ENCODE assay signal across 16 cellular contexts in genomic region chr12:104859144-104859543, GRCh38.
DNase-seq lines count a peak whose midpoint lies in the region; ATAC-seq and TF ChIP-seq lines count a peak whose summit lies in the region.
"Had no signal": no experiment of that assay in that cellular context is flagged by ENCODE, and none has a peak within 500 bp of the region (broad histone marks: within the 10 kb centered on the region; RNA-seq: fewer than 3 reads in every experiment).

No MANE protein-coding gene starts in this region.

- no peak overlapping the region for H2BK15ac ChIP-seq in mesendoderm (replicated peaks; ENCODE audit: low read depth)

- H3K4me1 ChIP-seq in SK-N-SH (ENCODE audit: control insufficient read depth in 1 of 2, insufficient read depth in 2 of 2, low read depth in 1 of 2, low read length in 1 of 2) (peaks cover 0 to 21% of the 10 kb centered on the region in 2 experiments; a peak in 1 of 4 replicates), gastrocnemius medialis (peaks cover 0 to 5% of the 10 kb centered on the region in 2 donors), mesendoderm (ENCODE audit: control insufficient read depth, low read depth, low read length) (no peaks in the 10 kb centered on the region)
- H3K4me1 ChIP-seq: sigmoid colon had no signal

- CTCF ChIA-PET in SK-N-SH (lab: Yijun Ruan, JAX): interaction anchor here (1.2 to 1.4 kb wide), 2 partner anchors 18 to 477 kb away, joined by 3 to 7 read pairs; no protein-coding TSS in a partner anchor

- peaks cover 19% of the 10 kb centered on the region for H3F3A ChIP-seq in SK-N-SH (replicated peaks; ENCODE audit: insufficient read depth)

- H3K36me3 ChIP-seq in SK-N-SH (replicated peaks in 1 of 2; ENCODE audit: control insufficient read depth in 1 of 2, insufficient read depth in 2 of 2, low read length in 1 of 2) (no peaks in the 10 kb centered on the region), gastrocnemius medialis (no peaks in the 10 kb centered on the region), mesendoderm (ENCODE audit: control insufficient read depth, insufficient read depth, low read length) (no peaks in the 10 kb centered on the region)
- H3K36me3 ChIP-seq: sigmoid colon had no signal

- WGBS in SK-N-SH (ENCODE audit: low lambda C conversion rate): 46% methylated on average over 1 of the region's 1 CpG
- WGBS in mesendoderm (ENCODE audit: extremely low coverage, insufficient coverage, low lambda C conversion rate): no CpG with 5 or more reads among the region's 1 CpG

- in situ Hi-C loops in gastrocnemius medialis (cut with MboI; ENCODE audit: low sequenced_read_pairs in 4 of 4): no loop called here

- H3K9me3 ChIP-seq in SK-N-SH: no peaks in the 10 kb centered on the region
- H3K9me3 ChIP-seq in gastrocnemius medialis: no peaks in the 10 kb centered on the region
- H3K9me3 ChIP-seq: sigmoid colon had no signal

- POLR2A ChIA-PET in SK-N-SH (lab: Yijun Ruan, JAX): no interaction called here

- H4K20me1 ChIP-seq in SK-N-SH (ENCODE audit: insufficient read depth): no peaks in the 10 kb centered on the region

- H3K23ac ChIP-seq in mesendoderm (ENCODE audit: low read length): no peak overlapping the region

- H3K9ac ChIP-seq in SK-N-SH (peak overlapping the region; percentile 13; the same call in 1 of the 2 replicates), mesendoderm (ENCODE audit: low read length) (no peak overlapping the region)

- H3K4me3 ChIP-seq in SK-N-SH (ENCODE audit: low read depth in 2 of 2, low read length in 1 of 2) (no peak overlapping the region), fibroblast of mammary gland (ENCODE audit: control insufficient read depth, low read depth, low read length) (no peak overlapping the region), gastrocnemius medialis (no peak overlapping the region), mesendoderm (ENCODE audit: low read length) (no peak overlapping the region)
- H3K4me3 ChIP-seq: sigmoid colon had no signal

- no peak overlapping the region for H2AK5ac ChIP-seq in mesendoderm (ENCODE audit: low read length)

- TF ChIP-seq CTCF in SK-N-SH (IDR thresholded peaks at IDR 0.05): no peak
- TF ChIP-seq CTCF in fibroblast of mammary gland (conservative IDR thresholded peaks at IDR 0.05; ENCODE audit: control insufficient read depth, insufficient read depth, low read depth, low read length): no peak
- TF ChIP-seq CTCF in gastrocnemius medialis (IDR thresholded peaks at IDR 0.05 in 4 of 5, conservative IDR thresholded peaks at IDR 0.05 in 1 of 5): no peak

- TF ChIP-seq EP300 in SK-N-SH (IDR thresholded peaks at IDR 0.05; ENCODE audit: borderline replicate concordance in 1 of 2, low read depth in 1 of 2, low read length in 1 of 2): peak in 1 of 2 experiments; percentile 66; a peak in 1 of 4 replicates

- no peak overlapping the region for H3K18ac ChIP-seq in mesendoderm (ENCODE audit: low read length)

- intact Hi-C loops in gastrocnemius medialis (cut with DNase I; ENCODE audit: low total_unique reads): loop anchor here (5.0 kb wide), 2 partner anchors 67 to 572 kb away; no protein-coding TSS in a partner anchor

- peak overlapping the region; percentile 37; the same call in 1 of the 2 replicates for H3K4me2 ChIP-seq in SK-N-SH
- no peak overlapping the region for H3K4me2 ChIP-seq in mesendoderm (ENCODE audit: low read length)

- DNase-seq in GM03348 (ENCODE audit: low spot score) (peak; percentile 16), SK-N-SH (no peak), fibroblast of mammary gland (ENCODE audit: low read depth) (peak; percentile 77), gastrocnemius medialis (no peak), KG1 (lab: John Stamatoyannopoulos, UW) (no peak), mesendoderm (no peak)
- DNase-seq in stimulated activated CD4-positive, alpha-beta T cell treated with anti-CD3 and anti-CD28 coated beads, Interleukin-4, amount 100 ng/mL, for 24 hours: no peak
- DNase-seq: activated CD8-positive, alpha-beta T cell treated with anti-CD3 and anti-CD28 coated beads, Interleukin-2, amount 10 ng/mL, durations not matched to agents 7 days and 5 days; activated naive CD8-positive, alpha-beta T cell treated with anti-CD3 and anti-CD28 coated beads, Interleukin-2, amount 10 ng/mL, durations not matched to agents 7 days and 5 days; C1 segment of cervical spinal cord; endodermal cell; immature natural killer cell; NCI-H1092 treated with DMSO at 0.1 percent for 48 hours; NCI-H748 treated with DMSO at 0.1 percent for 48 hours; sigmoid colon had no signal

- H3K79me1 ChIP-seq in mesendoderm (ENCODE audit: low read length): no peaks in the 10 kb centered on the region

- H3K9me2 ChIP-seq in SK-N-SH: no peaks in the 10 kb centered on the region

- H3K79me2 ChIP-seq in SK-N-SH (ENCODE audit: insufficient read depth) (no peaks in the 10 kb centered on the region), mesendoderm (ENCODE audit: control insufficient read depth, insufficient read depth, low read length) (no peaks in the 10 kb centered on the region)

- no peak overlapping the region for H3K4ac ChIP-seq in mesendoderm (ENCODE audit: low read depth, low read length)

- H3K56ac ChIP-seq in mesendoderm (ENCODE audit: low read length): no peak overlapping the region

- H2AFZ ChIP-seq in SK-N-SH (ENCODE audit: low read depth): 0 out of 2 replicates have a peak overlapping the region, but pooled peaks have one; percentile 44

- no peak for TF ChIP-seq POLR2A in gastrocnemius medialis (IDR thresholded peaks at IDR 0.05)

- no peak overlapping the region for H4K8ac ChIP-seq in mesendoderm (ENCODE audit: low read depth, low read length)

- H4K5ac ChIP-seq in mesendoderm (ENCODE audit: low read length): no peak overlapping the region

- TF ChIP-seq RAD21 in SK-N-SH (IDR thresholded peaks at IDR 0.05; ENCODE audit: low read length): no peak

- no peaks in the 10 kb centered on the region for H3K27me3 ChIP-seq in SK-N-SH (ENCODE audit: insufficient read depth)
- no peaks in the 10 kb centered on the region for H3K27me3 ChIP-seq in gastrocnemius medialis
- H3K27me3 ChIP-seq in mesendoderm (ENCODE audit: insufficient read depth, low read length, poor library complexity): no peaks in the 10 kb centered on the region
- H3K27me3 ChIP-seq: sigmoid colon had no signal

- H3K27ac ChIP-seq in SK-N-SH (ENCODE audit: low read depth in 2 of 2, low read length in 1 of 2) (peak overlapping the region in 1 of 2 experiments; percentile 85; a peak in 2 of 4 replicates), gastrocnemius medialis (peak overlapping the region; percentile 52 to 65 (median 58)), mesendoderm (ENCODE audit: low read depth, low read length) (no peak overlapping the region)
- H3K27ac ChIP-seq: sigmoid colon, VCaP had no signal

- peak; percentile 93 to 96 for ATAC-seq in gastrocnemius medialis
- ATAC-seq: activated CD8-positive, alpha-beta T cell treated with anti-CD3 and anti-CD28 coated beads, Interleukin-2, amount 10 ng/mL, durations not matched to agents 7 days and 5 days had no signal

- no peak overlapping the region for H2BK5ac ChIP-seq in mesendoderm (ENCODE audit: low read length)

- H2BK120ac ChIP-seq in mesendoderm (ENCODE audit: low read depth, low read length): no peak overlapping the region

TF ChIP-seq in SK-N-SH, 30 proteins besides CTCF, POLR2A, EP300 and RAD21 (continues in another document):
- no peak for TF ChIP-seq TAF1 (IDR thresholded peaks at IDR 0.05; ENCODE audit: borderline replicate concordance, low read depth, low read length)
- no peak for TF ChIP-seq EZH2phosphoT487 (IDR thresholded peaks at IDR 0.05; ENCODE audit: borderline replicate concordance, low read depth)
- peak; percentile 31; the same call in 1 of the 2 replicates for TF ChIP-seq JUND (IDR thresholded peaks at IDR 0.05)
- TF ChIP-seq RCOR1 (IDR thresholded peaks at IDR 0.05; ENCODE audit: low read length): no peak
- TF ChIP-seq MXI1 (IDR thresholded peaks at IDR 0.05; ENCODE audit: low read depth, low read length): no peak
- TF ChIP-seq POLR2AphosphoS5 (IDR thresholded peaks at IDR 0.05; ENCODE audit: low read depth, low read length): peak; percentile 29; the same call in 1 of the 2 replicates
- TF ChIP-seq NRF1 (IDR thresholded peaks at IDR 0.05; ENCODE audit: low read depth, low read length): no peak
- peak; percentile 42 for TF ChIP-seq TCF12 (IDR thresholded peaks at IDR 0.05)
- no peak for TF ChIP-seq FOXJ3 (CRISPR knock-in tag; IDR thresholded peaks at IDR 0.05)
- TF ChIP-seq REST (IDR thresholded peaks at IDR 0.05; ENCODE audit: low read depth, low read length): no peak
- no peak for TF ChIP-seq GATA2 (CRISPR knock-in tag; IDR thresholded peaks at IDR 0.05)
- no peak for TF ChIP-seq NFIC (IDR thresholded peaks at IDR 0.05; ENCODE audit: borderline replicate concordance)
- TF ChIP-seq ELF1 (IDR thresholded peaks at IDR 0.05): no peak

Comparison
In these comparisons a context has a peak if more than half of its experiments do, and no peak if none do; other contexts are left out.
1. DNase-seq: peak in GM03348 (single experiment) and fibroblast of mammary gland (single experiment); none in SK-N-SH (single experiment), gastrocnemius medialis (0 of 2), KG1 (single experiment), mesendoderm (single experiment) and stimulated activated CD4-positive, alpha-beta T cell treated with anti-CD3 and anti-CD28 coated beads, Interleukin-4, amount 100 ng/mL, for 24 hours (single experiment).